ENCODE assay signal across 14 cellular contexts in the genomic region with DNA sequence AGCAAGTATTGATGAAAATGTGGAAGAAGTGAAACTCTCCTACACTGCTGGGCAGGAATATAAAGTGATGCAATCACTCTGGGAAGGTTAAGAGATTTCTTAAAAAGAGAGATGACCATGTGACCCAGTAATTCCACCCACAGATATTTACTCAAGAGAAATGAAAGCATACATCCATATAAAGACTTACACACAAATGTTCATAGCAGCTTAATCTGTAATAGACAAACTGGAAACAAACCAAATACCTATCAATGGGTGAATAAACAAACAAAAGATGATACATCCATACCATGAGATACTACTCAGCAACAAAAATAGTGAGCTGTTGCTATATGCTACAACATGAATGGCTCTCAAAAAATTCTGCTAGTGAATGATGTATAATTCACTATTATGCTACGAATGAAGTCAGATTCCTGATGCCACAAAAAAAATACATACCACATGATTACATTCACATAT.
DNase-seq lines count a peak whose midpoint lies in the region; ATAC-seq and TF ChIP-seq lines count a peak whose summit lies in the region.
"Had no signal": no experiment of that assay in that cellular context is flagged by ENCODE, and none has a peak within 500 bp of the region (broad histone marks: within the 10 kb centered on the region; RNA-seq: fewer than 3 reads in every experiment).

No MANE protein-coding gene starts in this region.

- H3K36me3 Mint-ChIP-seq in T-helper 2 cell treated with Interferon-gamma antibody and Interleukin-4, amounts not matched to agents 5 μg/mL and 100 μg/mL, for 36 hours (ENCODE audit: low read depth) = no peaks in the 10 kb centered on the region

- no peak overlapping the region for H3K27ac Mint-ChIP-seq in T-helper 2 cell treated with Interferon-gamma antibody and Interleukin-4, amounts not matched to agents 5 μg/mL and 100 μg/mL, for 36 hours
- H3K27ac Mint-ChIP-seq: activated B cell treated with CpG ODN at 0.5 μM for 24 hours had no signal

- DNase-seq in NCI-H748 (lab: John Stamatoyannopoulos, UW; ENCODE audit: unreplicated experiment) = peak; percentile 3
- DNase-seq in NCI-H748 treated with DMSO at 0.1 percent for 48 hours (lab: John Stamatoyannopoulos, UW) = no peak
- peak; percentile 29 for DNase-seq in SW480 (ENCODE audit: low spot score)
- peak; percentile 81 for DNase-seq in fibroblast of the aortic adventitia (ENCODE audit: low read depth)
- DNase-seq in stromal cell of bone marrow (ENCODE audit: low read depth) = peak; percentile 49
- DNase-seq in hippocampal formation (lab: John Stamatoyannopoulos, UW) = no peak
- DNase-seq in T-helper 2 cell treated with Interferon-gamma antibody and Interleukin-4, amounts not matched to agents 5 μg/mL and 100 μg/mL, for 36 hours (ENCODE audit: low spot score) = no peak
- DNase-seq: activated B cell treated with CpG ODN at 0.5 μM for 24 hours; body of pancreas; occipital lobe; stimulated activated CD4-positive, alpha-beta T cell treated with anti-CD3 and anti-CD28 coated beads, Interleukin-1b, Interleukin-23, amount 100 ng/mL, for 48 hours had no signal

- no peak for TF ChIP-seq CTCF in fibroblast of the aortic adventitia (IDR thresholded peaks at IDR 0.05; ENCODE audit: insufficient read depth, low read length)

- H3K4me1 Mint-ChIP-seq in T-helper 2 cell treated with Interferon-gamma antibody and Interleukin-4, amounts not matched to agents 5 μg/mL and 100 μg/mL, for 36 hours (ENCODE audit: low read depth) = no peaks in the 10 kb centered on the region
- H3K4me1 Mint-ChIP-seq: activated B cell treated with CpG ODN at 0.5 μM for 24 hours had no signal

- no peak for ATAC-seq in GM18861 (IDR thresholded peaks at IDR 0.05; ENCODE audit: unreplicated experiment)
- ATAC-seq: body of pancreas, Right ventricle myocardium inferior had no signal

- H3K9me3 Mint-ChIP-seq in T-helper 2 cell treated with Interferon-gamma antibody and Interleukin-4, amounts not matched to agents 5 μg/mL and 100 μg/mL, for 36 hours = no peaks in the 10 kb centered on the region

- H3K4me3 ChIP-seq in fibroblast of the aortic adventitia (ENCODE audit: low read depth, low read length) = no peak overlapping the region
- H3K4me3 ChIP-seq: body of pancreas, lung had no signal

- H3K4me3 Mint-ChIP-seq in T-helper 2 cell treated with Interferon-gamma antibody and Interleukin-4, amounts not matched to agents 5 μg/mL and 100 μg/mL, for 36 hours = no peak overlapping the region
- H3K4me3 Mint-ChIP-seq: activated B cell treated with CpG ODN at 0.5 μM for 24 hours had no signal

- H3K27me3 Mint-ChIP-seq in T-helper 2 cell treated with Interferon-gamma antibody and Interleukin-4, amounts not matched to agents 5 μg/mL and 100 μg/mL, for 36 hours (ENCODE audit: low read depth) = no peaks in the 10 kb centered on the region
- H3K27me3 Mint-ChIP-seq: activated B cell treated with CpG ODN at 0.5 μM for 24 hours had no signal

Comparison
In these comparisons a context has a peak if more than half of its experiments do, and no peak if none do; other contexts are left out.
1. DNase-seq: peak in NCI-H748 (single experiment), SW480 (single experiment), fibroblast of the aortic adventitia (single experiment) and stromal cell of bone marrow (single experiment); none in NCI-H748 treated with DMSO at 0.1 percent for 48 hours (single experiment), hippocampal formation (0 of 2) and T-helper 2 cell treated with Interferon-gamma antibody and Interleukin-4, amounts not matched to agents 5 μg/mL and 100 μg/mL, for 36 hours (single experiment).